Comparison of ENCODE assay signal across 7 cellular contexts in genomic region chr6:51777631-51778030, GRCh38.
"Had no signal": no experiment of that assay in that cellular context is flagged by ENCODE, and none has a peak within 500 bp of the region (broad histone marks: within the 10 kb centered on the region; RNA-seq: fewer than 3 reads in every experiment).

No MANE protein-coding gene starts in this region.

- H3K4me3 Mint-ChIP-seq: GM23338, H9 had no signal

- H3K4me2 ChIP-seq: GM23338 had no signal

- H3K27ac Mint-ChIP-seq: GM23338, H9 had no signal

- DNase-seq: H9, HCEC 1CT, IMR-90, KG1 had no signal

- H3K27ac ChIP-seq: HL-60 had no signal

- H2AFZ ChIP-seq: GM23338 had no signal

- H3K4me1 Mint-ChIP-seq: GM23338, H9 had no signal

- H3K4me3 ChIP-seq: GM23338, K562 had no signal

- H3K9me3 Mint-ChIP-seq: GM23338, H9 had no signal

- ATAC-seq: GM23338, K562 had no signal
